ENCODE assay signal across 9 cellular contexts in the genomic region with DNA sequence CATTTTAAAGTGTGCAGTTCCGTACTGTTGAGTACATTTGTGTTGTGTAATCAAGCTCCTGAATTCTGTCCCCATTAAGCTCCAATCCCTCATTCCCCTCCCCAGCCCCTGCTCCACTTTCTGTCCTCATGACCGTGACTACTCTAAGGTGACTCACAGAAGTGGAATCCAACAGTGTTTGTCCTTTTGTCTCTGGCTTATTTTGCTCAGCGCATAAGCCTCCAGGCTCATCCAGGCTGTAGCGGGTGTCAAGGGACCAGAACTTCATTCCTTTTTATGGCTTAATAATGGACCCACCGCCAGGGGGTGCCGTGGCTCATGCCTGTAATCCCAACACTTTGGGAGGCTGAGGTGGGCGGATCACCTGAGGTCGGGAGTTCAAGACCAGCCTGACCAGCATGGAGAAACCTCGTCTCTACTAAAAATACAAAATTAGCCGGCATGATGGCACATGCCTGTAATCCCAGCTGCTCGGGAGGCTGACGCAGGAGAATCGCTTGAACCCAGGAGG. TPM values are rescaled to one million over a fixed set of nuclear protein-coding genes. Genes with fewer than 3 reads are reported as not detected.
A peak's percentile ranks its signal among the peaks of the same experiment; 100 is the strongest.
DNase-seq lines count a peak whose midpoint lies in the region; FAIRE-seq and TF ChIP-seq lines count a peak whose summit lies in the region.
"Not testable (repeated sequence)": the region's sequence is repeated elsewhere in the genome, so short reads cannot be mapped to it uniquely, and the experiment has no call there.
"Had no signal": no experiment of that assay in that cellular context is flagged by ENCODE, and none has a peak within 500 bp of the region (broad histone marks: within the 10 kb centered on the region; RNA-seq: fewer than 3 reads in every experiment).

No MANE protein-coding gene starts in this region.

- H3K27me3 Mint-ChIP-seq in astrocyte (ENCODE audit: low read depth, unreplicated experiment) (peaks cover 10% of the 10 kb centered on the region), nephron progenitor cell (ENCODE audit: low read depth, poor library complexity) (peaks cover 55% of the 10 kb centered on the region)

- H2AFZ ChIP-seq in astrocyte (ENCODE audit: low read depth, low read length) = not testable (repeated sequence)

- peak; percentile 90 for FAIRE-seq in astrocyte (lab: Jason Lieb, UNC)
- FAIRE-seq in urothelium cell line (lab: Jason Lieb, UNC) = peak; percentile 93

- not testable (repeated sequence) for H3K79me2 ChIP-seq in DOHH2 (ENCODE audit: control insufficient read depth, low read length); astrocyte (ENCODE audit: insufficient read depth, low read length)

- H4K20me1 ChIP-seq in DOHH2 (ENCODE audit: control insufficient read depth, insufficient read depth, low read depth, low read length) = not testable (repeated sequence)
- peaks cover 24% of the 10 kb centered on the region for H4K20me1 ChIP-seq in astrocyte (ENCODE audit: insufficient read depth, low read length)

- H3K9me3 Mint-ChIP-seq in astrocyte (ENCODE audit: unreplicated experiment); nephron progenitor cell: not testable (repeated sequence)

- not testable (repeated sequence) for H3K9me2 ChIP-seq in DOHH2 (replicated peaks; ENCODE audit: control insufficient read depth, low read length)

- DNase-seq in HT1080 (ENCODE audit: low read depth) (peak; percentile 96), NCI-H526 (lab: John Stamatoyannopoulos, UW) (peak; percentile 33 to 38), UCSD-AML1 (lab: John Stamatoyannopoulos, UW; ENCODE audit: unreplicated experiment) (peak; percentile 63), astrocyte (ENCODE audit: low read depth) (peak; percentile 85), fibroblast of pulmonary artery (ENCODE audit: low read depth) (peak; percentile 95), nephron progenitor cell (peak; percentile 53), urothelium cell line (ENCODE audit: low spot score) (peak; percentile 81)

- H3K9me3 ChIP-seq in DOHH2 (ENCODE audit: control insufficient read depth, insufficient read depth, low read length); astrocyte (ENCODE audit: insufficient read depth, low read depth, low read length): not testable (repeated sequence)

- peak overlapping the region; percentile 74 for H3K4me3 Mint-ChIP-seq in astrocyte (ENCODE audit: unreplicated experiment)
- not testable (repeated sequence) for H3K4me3 Mint-ChIP-seq in nephron progenitor cell

- H3K36me3 ChIP-seq in DOHH2 (ENCODE audit: control insufficient read depth, low read length); astrocyte (ENCODE audit: insufficient read depth, low read length): not testable (repeated sequence)

- peak overlapping the region; percentile 56 for H3K27ac Mint-ChIP-seq in astrocyte (ENCODE audit: unreplicated experiment)
- peak overlapping the region; percentile 43 for H3K27ac Mint-ChIP-seq in nephron progenitor cell

- H3K9ac ChIP-seq in astrocyte (ENCODE audit: low read length) = not testable (repeated sequence)

- H3K4me1 ChIP-seq in DOHH2 (ENCODE audit: control insufficient read depth, low read length) (peaks cover 24% of the 10 kb centered on the region), astrocyte (ENCODE audit: insufficient read depth, low read length) (peaks cover 36% of the 10 kb centered on the region)

- H3K36me3 Mint-ChIP-seq in astrocyte (ENCODE audit: low read depth, unreplicated experiment); nephron progenitor cell (ENCODE audit: low read depth): not testable (repeated sequence)

- not testable (repeated sequence) for H3F3A ChIP-seq in DOHH2 (ENCODE audit: control insufficient read depth, insufficient read depth)

- H3K4me1 Mint-ChIP-seq in astrocyte (ENCODE audit: low read depth, unreplicated experiment) = not testable (repeated sequence)
- peaks cover 17% of the 10 kb centered on the region for H3K4me1 Mint-ChIP-seq in nephron progenitor cell

- not testable (repeated sequence) for H3K4me3 ChIP-seq in DOHH2 (ENCODE audit: low read length); astrocyte (ENCODE audit: insufficient read depth, low read depth, low read length); fibroblast of pulmonary artery (replicated peaks; ENCODE audit: low read depth, low read length)

- peak; percentile 50 for TF ChIP-seq CTCF in DOHH2 (IDR thresholded peaks at IDR 0.05; ENCODE audit: low read depth, low read length, poor library complexity, severe bottlenecking)
- TF ChIP-seq CTCF in astrocyte (IDR thresholded peaks at IDR 0.05; ENCODE audit: insufficient read depth, low read depth, low read length) = peak; percentile 48
- TF ChIP-seq CTCF in fibroblast of pulmonary artery (IDR thresholded peaks at IDR 0.05; ENCODE audit: low read length, missing control alignments) = peak; percentile 45
- peak; percentile 44 for TF ChIP-seq CTCF in nephron progenitor cell (IDR thresholded peaks at IDR 0.05)

- H3K4me2 ChIP-seq in DOHH2 (ENCODE audit: low read length); astrocyte (ENCODE audit: low read length): not testable (repeated sequence)

- peaks cover 40% of the 10 kb centered on the region for H3K27me3 ChIP-seq in DOHH2 (ENCODE audit: control insufficient read depth, low read length)
- H3K27me3 ChIP-seq in astrocyte (ENCODE audit: insufficient read depth, low read length) = not testable (repeated sequence)

- not testable (repeated sequence) for H3K27ac ChIP-seq in DOHH2 (ENCODE audit: low read depth, low read length)
- H3K27ac ChIP-seq in astrocyte (ENCODE audit: low read depth, low read length) = peak overlapping the region; percentile 59

RNA-seq across cellular contexts. Expression of a gene that starts 2.1 kb away (rescaled TPM):
- 119 and 152 TPM in 2 replicates for total RNA-seq in HT1080 (2014; rRNA removed; shearing (Covaris generic))
- 45.2 and 64.3 TPM in 2 replicates for polyA plus RNA-seq in HT1080 (2015; cell fraction: cytosol; rRNA removed)
- polyA plus RNA-seq in HT1080 (2015; cell fraction: nucleus; rRNA removed) = 31.3 and 37.7 TPM in 2 replicates
- total RNA-seq in astrocyte = 30.1 and 31.5 TPM in 2 replicates

RNA-seq across cellular contexts. Expression of a gene that starts 7.2 kb away (rescaled TPM):
- total RNA-seq in HT1080 (2014; rRNA removed; shearing (Covaris generic)) = 2.0 and 4.2 TPM in 2 replicates
- polyA plus RNA-seq in HT1080 (2015; cell fraction: cytosol; rRNA removed) = 1.7 and 1.8 TPM in 2 replicates
- 1.1 and 1.2 TPM in 2 replicates for polyA plus RNA-seq in HT1080 (2015; cell fraction: nucleus; rRNA removed)
- 3.7 and 5.2 TPM in 2 replicates for total RNA-seq in astrocyte
- total RNA-seq: ascending aorta had no signal

RNA-seq across cellular contexts. Expression of a gene that starts 8.2 kb away (rescaled TPM):
- 42.3 and 54.6 TPM in 2 replicates for total RNA-seq in HT1080 (2014; rRNA removed; shearing (Covaris generic))
- 33.5 and 38.4 TPM in 2 replicates for polyA plus RNA-seq in HT1080 (2015; cell fraction: cytosol; rRNA removed)
- 36.5 and 40.5 TPM in 2 replicates for polyA plus RNA-seq in HT1080 (2015; cell fraction: nucleus; rRNA removed)
- total RNA-seq in astrocyte = 22.6 and 26.6 TPM in 2 replicates

RNA-seq across cellular contexts. Expression of a gene that starts 13.4 kb away (rescaled TPM):
- total RNA-seq in HT1080 (2014; rRNA removed; shearing (Covaris generic)) = 4.2 and 4.6 TPM in 2 replicates
- 2.2 TPM in 2 replicates for polyA plus RNA-seq in HT1080 (2015; cell fraction: cytosol; rRNA removed)
- polyA plus RNA-seq in HT1080 (2015; cell fraction: nucleus; rRNA removed) = 70.2 and 75.4 TPM in 2 replicates
- total RNA-seq in astrocyte = 2.1 and 4.7 TPM in 2 replicates

RNA-seq across cellular contexts. Expression of a gene that starts 14.1 kb away (rescaled TPM):
- 18.6 and 27.2 TPM in 2 replicates for total RNA-seq in HT1080 (2014; rRNA removed; shearing (Covaris generic))
- 12.0 and 17.5 TPM in 2 replicates for polyA plus RNA-seq in HT1080 (2015; cell fraction: cytosol; rRNA removed)
- 51.4 and 52.8 TPM in 2 replicates for polyA plus RNA-seq in HT1080 (2015; cell fraction: nucleus; rRNA removed)
- 15.5 and 17.6 TPM in 2 replicates for total RNA-seq in astrocyte

Comparison
In these comparisons a context has a peak if more than half of its experiments do, and no peak if none do; other contexts are left out.
1. DNase-seq: peak in every context shown above with its lines; median percentile 96 in HT1080; 95 in fibroblast of pulmonary artery; 85 in astrocyte; 81 in urothelium cell line; 63 in UCSD-AML1; 53 in nephron progenitor cell; 36 in NCI-H526.